In the genomic region with DNA sequence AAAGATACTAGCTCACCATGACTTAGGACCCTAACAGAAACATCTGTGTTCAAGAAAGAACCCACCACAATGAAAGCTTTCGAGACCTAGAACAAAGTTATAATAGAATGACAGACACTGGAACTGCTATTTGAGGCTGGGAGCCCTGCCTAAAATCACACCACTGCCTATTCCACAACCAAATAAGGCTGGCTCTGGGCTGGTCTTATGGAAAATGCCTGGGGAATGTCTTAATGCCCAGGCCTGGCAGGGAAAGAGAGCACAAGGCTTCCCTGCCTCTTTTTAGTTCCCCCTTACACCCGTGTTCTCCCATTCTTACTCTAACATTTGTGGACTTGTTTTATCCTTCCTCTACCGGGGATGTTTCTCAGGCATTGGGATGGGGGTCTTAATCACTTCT, we compare ENCODE assay signal across 17 cellular contexts. TPM values are rescaled to one million over a fixed set of nuclear protein-coding genes. Genes with fewer than 3 reads are reported as not detected.
"Had no signal": no experiment of that assay in that cellular context is flagged by ENCODE, and none has a peak within 500 bp of the region (broad histone marks: within the 10 kb centered on the region; RNA-seq: fewer than 3 reads in every experiment).

No MANE protein-coding gene starts in this region.

- DNase-seq: activated B cell treated with CpG ODN at 0.5 μM for 24 hours; activated CD4-positive, alpha-beta T cell treated with anti-CD3 and anti-CD28 coated beads, Interleukin-2, amount 10 ng/mL, durations not matched to agents 24 days and 14 days; activated CD8-positive, alpha-beta memory T cell treated with anti-CD3 and anti-CD28 coated beads for 24 hours; activated naive CD4-positive, alpha-beta T cell treated with anti-CD3 and anti-CD28 coated beads, Interleukin-2, amount 10 ng/mL, durations not matched to agents 7 days and 5 days; body of pancreas; effector memory CD8-positive, alpha-beta T cell; hypothalamus; kidney glomerular epithelial cell; lower lobe of right lung; naive thymus-derived CD8-positive, alpha-beta T cell; nucleus accumbens; stimulated activated CD4-positive, alpha-beta T cell treated with anti-CD3 and anti-CD28 coated beads, Interleukin-12 subunit alpha, Interleukin-12 subunit beta, amount 100 ng/mL, for 4 hours; stimulated activated naive CD8-positive, alpha-beta T cell treated with anti-CD3 and anti-CD28 coated beads, Interleukin-15, Interleukin-2, amounts not matched to agents 100 U/mL and 50 U/mL, for 24 hours; T-helper 17 cell had no signal

- H3K36me3 Mint-ChIP-seq: activated naive CD4-positive, alpha-beta T cell treated with anti-CD3 and anti-CD28 coated beads, Interleukin-2, amount 10 ng/mL, durations not matched to agents 7 days and 5 days; naive thymus-derived CD8-positive, alpha-beta T cell had no signal

- H3K27ac Mint-ChIP-seq: activated B cell treated with CpG ODN at 0.5 μM for 24 hours; activated CD4-positive, alpha-beta T cell treated with anti-CD3 and anti-CD28 coated beads, Interleukin-2, amount 10 ng/mL, durations not matched to agents 24 days and 14 days; activated naive CD4-positive, alpha-beta T cell treated with anti-CD3 and anti-CD28 coated beads, Interleukin-2, amount 10 ng/mL, durations not matched to agents 7 days and 5 days; activated T-helper 17 cell treated with anti-CD3 and anti-CD28 coated beads, Interleukin-2, amount 50 U/mL, for 72 hours; dendritic cell treated with granulocyte-macrophage colony-stimulating factor and Interleukin-4, amounts not matched to agents 40 ng/mL and 50 ng/mL, for 4 days; effector memory CD8-positive, alpha-beta T cell; T-helper 17 cell had no signal

- H3K4me1 Mint-ChIP-seq: activated B cell treated with CpG ODN at 0.5 μM for 24 hours; activated CD4-positive, alpha-beta T cell treated with anti-CD3 and anti-CD28 coated beads, Interleukin-2, amount 10 ng/mL, durations not matched to agents 24 days and 14 days had no signal

- H3K4me3 Mint-ChIP-seq: activated B cell treated with CpG ODN at 0.5 μM for 24 hours; activated CD4-positive, alpha-beta T cell treated with anti-CD3 and anti-CD28 coated beads, Interleukin-2, amount 10 ng/mL, durations not matched to agents 24 days and 14 days; activated naive CD4-positive, alpha-beta T cell treated with anti-CD3 and anti-CD28 coated beads, Interleukin-2, amount 10 ng/mL, durations not matched to agents 7 days and 5 days; activated T-helper 17 cell treated with anti-CD3 and anti-CD28 coated beads, Interleukin-2, amount 50 U/mL, for 72 hours; central memory CD8-positive, alpha-beta T cell; dendritic cell treated with granulocyte-macrophage colony-stimulating factor and Interleukin-4, amounts not matched to agents 40 ng/mL and 50 ng/mL, for 4 days; effector memory CD8-positive, alpha-beta T cell; T-helper 17 cell had no signal

- H3K9me3 Mint-ChIP-seq: activated B cell treated with CpG ODN at 0.5 μM for 24 hours; activated CD4-positive, alpha-beta T cell treated with anti-CD3 and anti-CD28 coated beads, Interleukin-2, amount 10 ng/mL, durations not matched to agents 24 days and 14 days; activated naive CD4-positive, alpha-beta T cell treated with anti-CD3 and anti-CD28 coated beads, Interleukin-2, amount 10 ng/mL, durations not matched to agents 7 days and 5 days; activated T-helper 17 cell treated with anti-CD3 and anti-CD28 coated beads, Interleukin-2, amount 50 U/mL, for 72 hours; central memory CD8-positive, alpha-beta T cell; naive thymus-derived CD8-positive, alpha-beta T cell had no signal

RNA-seq across cellular contexts. Expression of gene METTL24, which starts 5.6 kb away (rescaled TPM):
- total RNA-seq: activated B cell treated with CpG ODN at 0.5 μM for 24 hours; activated CD4-positive, alpha-beta T cell treated with anti-CD3 and anti-CD28 coated beads, Interleukin-2, amount 10 ng/mL, durations not matched to agents 24 days and 14 days; activated T-helper 17 cell treated with anti-CD3 and anti-CD28 coated beads, Interleukin-2, amount 50 U/mL, for 72 hours; T-helper 17 cell had no signal

RNA-seq across cellular contexts. Expression of gene DDO, which starts 51.6 kb away (rescaled TPM):
- total RNA-seq: activated B cell treated with CpG ODN at 0.5 μM for 24 hours; activated CD4-positive, alpha-beta T cell treated with anti-CD3 and anti-CD28 coated beads, Interleukin-2, amount 10 ng/mL, durations not matched to agents 24 days and 14 days; activated T-helper 17 cell treated with anti-CD3 and anti-CD28 coated beads, Interleukin-2, amount 50 U/mL, for 72 hours; naive thymus-derived CD8-positive, alpha-beta T cell had no signal
- polyA plus RNA-seq: naive thymus-derived CD8-positive, alpha-beta T cell had no signal
